Comparison of ENCODE assay signal across 18 cellular contexts in the genomic region with DNA sequence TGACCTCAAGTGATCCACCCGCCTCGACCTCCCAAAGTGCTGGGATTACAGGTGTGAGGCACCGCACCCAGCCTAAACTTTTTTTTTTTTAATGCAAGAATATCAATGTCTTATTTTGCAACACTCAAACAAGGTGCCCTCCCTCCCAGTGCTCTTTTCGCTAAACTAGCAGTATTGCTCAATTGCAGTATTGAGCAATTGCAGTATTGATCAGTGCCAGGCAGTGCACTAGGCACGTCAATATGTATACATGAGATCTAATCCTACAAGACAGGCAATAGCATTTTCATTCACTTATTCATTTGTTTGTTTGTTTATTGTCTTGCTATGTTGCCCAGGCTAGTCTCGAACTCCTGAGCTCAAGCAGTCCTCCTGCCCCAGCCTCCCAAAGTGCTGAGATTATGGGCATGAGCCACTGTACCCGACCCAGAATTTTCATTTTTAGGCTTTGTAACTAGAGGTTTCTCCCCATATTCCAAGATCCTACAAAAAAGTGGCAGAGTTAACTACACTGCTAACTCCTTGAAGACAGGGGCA.
"Had no signal": no experiment of that assay in that cellular context is flagged by ENCODE, and none has a peak within 500 bp of the region (broad histone marks: within the 10 kb centered on the region; RNA-seq: fewer than 3 reads in every experiment).

No MANE protein-coding gene starts in this region.

- H3K4me1 ChIP-seq: foreskin keratinocyte had no signal

- ATAC-seq: foreskin keratinocyte; left colon; stimulated activated naive B cell treated with anti-CD40 and anti-IgM and Interleukin-4, amounts not matched to agents 10 μg/mL and 1 μg/mL and 100 μg/mL, for 72 hours; T-cell had no signal

- H3K4me3 ChIP-seq: lung, spleen, thoracic aorta, upper lobe of left lung had no signal

- DNase-seq: activated B cell treated with CpG ODN at 0.5 μM for 24 hours; activated CD4-positive, alpha-beta memory T cell treated with anti-CD3 and anti-CD28 coated beads for 36 hours; activated CD4-positive, alpha-beta T cell treated with anti-CD3 and anti-CD28 coated beads for 4 hours; activated effector memory CD4-positive, alpha-beta T cell treated with Interleukin-2 at 50 U/mL for 16 hours; activated naive CD4-positive, alpha-beta T cell treated with anti-CD3 and anti-CD28 coated beads, Interleukin-2, amount 50 U/mL, for 16 hours; activated T-cell treated with anti-CD3 and anti-CD28 coated beads, Interleukin-2, amount 50 U/mL, for 4 hours; effector memory CD4-positive, alpha-beta T cell; foreskin keratinocyte; glutamatergic neuron; hippocampal formation; left colon; posterior cingulate gyrus; spleen; stimulated activated naive B cell treated with anti-CD40 and anti-IgM and Interleukin-4, amounts not matched to agents 10 μg/mL and 1 μg/mL and 100 μg/mL, for 72 hours; T-cell; upper lobe of left lung had no signal

- H3K27me3 ChIP-seq: foreskin keratinocyte, spleen, upper lobe of left lung had no signal

- H3K36me3 ChIP-seq: spleen, thoracic aorta, upper lobe of left lung had no signal

- H3K9me3 ChIP-seq: spleen, thoracic aorta, upper lobe of left lung had no signal

- H3K27ac ChIP-seq: foreskin keratinocyte, spleen, thoracic aorta, upper lobe of left lung had no signal
